ENCODE assay signal across 9 cellular contexts in the genomic region with DNA sequence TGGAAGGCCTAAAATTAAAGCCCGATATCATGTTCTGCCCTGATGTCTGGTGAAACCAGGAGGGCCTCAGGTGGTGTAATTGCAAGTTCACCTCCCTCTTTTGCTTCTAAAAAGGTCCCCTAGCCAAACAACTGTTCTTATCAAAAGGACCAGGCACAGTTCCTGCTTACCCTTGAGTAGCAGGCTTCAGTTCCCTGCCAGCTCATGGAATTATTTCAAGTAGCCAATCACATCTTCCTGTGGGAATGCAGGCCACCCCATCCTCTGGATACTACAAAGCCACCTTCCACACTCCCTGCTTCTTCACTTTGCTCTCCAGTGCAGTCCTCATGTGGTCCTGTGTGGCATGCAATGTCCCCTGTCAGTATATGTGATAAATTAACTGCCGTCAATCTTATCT.
"Had no signal": no experiment of that assay in that cellular context is flagged by ENCODE, and none has a peak within 500 bp of the region (broad histone marks: within the 10 kb centered on the region; RNA-seq: fewer than 3 reads in every experiment).

No MANE protein-coding gene starts in this region.

- H3K27me3 Mint-ChIP-seq: IgD-negative memory B cell had no signal

- H3K27ac ChIP-seq: GM23248, HL-60 had no signal

- H3K9me3 ChIP-seq: HAP-1 had no signal

- H3K27ac Mint-ChIP-seq: HFFc6, IgD-negative memory B cell had no signal

- H3K4me1 ChIP-seq: HAP-1 had no signal

- H3K4me3 ChIP-seq: GM23248, HAP-1 had no signal

- H3K36me3 Mint-ChIP-seq: IgD-negative memory B cell had no signal

- DNase-seq: GM23248, GOT3, H7, HFFc6 had no signal

- ATAC-seq: HCT116, HepG2 had no signal

- H3K4me1 Mint-ChIP-seq: IgD-negative memory B cell had no signal

- H3K4me3 Mint-ChIP-seq: HFFc6, IgD-negative memory B cell had no signal
